Comparison of ENCODE assay signal across 18 cellular contexts in genomic region chr15:80974914-80975313, GRCh38. TPM values are rescaled to one million over a fixed set of nuclear protein-coding genes. Genes with fewer than 3 reads are reported as not detected.
A peak's percentile ranks its signal among the peaks of the same experiment; 100 is the strongest.
DNase-seq lines count a peak whose midpoint lies in the region; ATAC-seq and TF ChIP-seq lines count a peak whose summit lies in the region.
"Had no signal": no experiment of that assay in that cellular context is flagged by ENCODE, and none has a peak within 500 bp of the region (broad histone marks: within the 10 kb centered on the region; RNA-seq: fewer than 3 reads in every experiment).

No MANE protein-coding gene starts in this region.

- peaks cover 16% of the 10 kb centered on the region for H3K4me1 ChIP-seq in CD4-positive, alpha-beta memory T cell (ENCODE audit: insufficient read depth, low read length)
- H3K4me1 ChIP-seq: BE2C had no signal

- no peak for DNase-seq in T-helper 2 cell treated with Interferon-gamma antibody and Interleukin-4, amounts not matched to agents 5 μg/mL and 100 μg/mL, for 36 hours (ENCODE audit: low spot score)
- DNase-seq in T-helper 2 cell, result no peak
- DNase-seq in CD4-positive, alpha-beta memory T cell, result no peak
- DNase-seq in natural killer cell, result no peak
- no peak for DNase-seq in MCF 10A (ENCODE audit: unreplicated experiment)
- no peak for DNase-seq in HFFc6
- DNase-seq in NCI-H1694 treated with DMSO at 0.1 percent for 48 hours (lab: John Stamatoyannopoulos, UW), result no peak
- DNase-seq: BE2C, DMS79, H9, NCI-H1436 treated with DMSO at 0.1 percent for 48 hours, NCI-H2029 treated with DMSO at 0.1 percent for 48 hours, OCI-M1, SHP77, SK-N-SH had no signal

- peaks cover 30% of the 10 kb centered on the region for H3K4me1 Mint-ChIP-seq in T-helper 2 cell treated with Interferon-gamma antibody and Interleukin-4, amounts not matched to agents 5 μg/mL and 100 μg/mL, for 36 hours (ENCODE audit: low read depth)
- peaks cover 26 to 55% (median 38%) of the 10 kb centered on the region in 4 donors for H3K4me1 Mint-ChIP-seq in CD4-positive, alpha-beta memory T cell
- H3K4me1 Mint-ChIP-seq in natural killer cell (peaks cover 37 to 38% of the 10 kb centered on the region in 2 donors), MCF 10A (ENCODE audit: insufficient read depth, unreplicated experiment) (peaks cover 6% of the 10 kb centered on the region), HFFc6 (ENCODE audit: low read depth) (peaks cover 36% of the 10 kb centered on the region)

- H3K36me3 Mint-ChIP-seq in T-helper 2 cell treated with Interferon-gamma antibody and Interleukin-4, amounts not matched to agents 5 μg/mL and 100 μg/mL, for 36 hours (ENCODE audit: low read depth), result peaks cover 45% of the 10 kb centered on the region
- peaks cover 32 to 52% of the 10 kb centered on the region in 2 donors for H3K36me3 Mint-ChIP-seq in CD4-positive, alpha-beta memory T cell
- H3K36me3 Mint-ChIP-seq in natural killer cell, result peaks cover 10% of the 10 kb centered on the region
- peaks cover 32% of the 10 kb centered on the region for H3K36me3 Mint-ChIP-seq in MCF 10A (ENCODE audit: insufficient read depth, unreplicated experiment)
- peaks cover 13% of the 10 kb centered on the region for H3K36me3 Mint-ChIP-seq in HFFc6 (ENCODE audit: low read depth)

- no peaks in the 10 kb centered on the region for H3K9me3 Mint-ChIP-seq in T-helper 2 cell treated with Interferon-gamma antibody and Interleukin-4, amounts not matched to agents 5 μg/mL and 100 μg/mL, for 36 hours
- H3K9me3 Mint-ChIP-seq in CD4-positive, alpha-beta memory T cell, result peaks cover 0 to 2% (median 0%) of the 10 kb centered on the region in 8 donors
- H3K9me3 Mint-ChIP-seq in natural killer cell (no peaks in the 10 kb centered on the region), MCF 10A (ENCODE audit: unreplicated experiment) (no peaks in the 10 kb centered on the region), HFFc6 (no peaks in the 10 kb centered on the region)
- H3K9me3 Mint-ChIP-seq: H9 had no signal

- ATAC-seq in natural killer cell, result peak in 1 of 3 donors; percentile 53

- peaks cover 22% of the 10 kb centered on the region for H3K36me3 ChIP-seq in CD4-positive, alpha-beta memory T cell (ENCODE audit: insufficient read depth, low read length)

- H3K4me3 ChIP-seq in CD4-positive, alpha-beta memory T cell (ENCODE audit: low read length in 2 of 2), result no peak overlapping the region

- no TSS peak for BruUV-seq in MCF 10A (replicated peaks; lab: Mats Ljungman, UMichigan)

- H3K4me3 Mint-ChIP-seq in T-helper 2 cell treated with Interferon-gamma antibody and Interleukin-4, amounts not matched to agents 5 μg/mL and 100 μg/mL, for 36 hours, result no peak overlapping the region
- H3K4me3 Mint-ChIP-seq in CD4-positive, alpha-beta memory T cell, result no peak overlapping the region
- H3K4me3 Mint-ChIP-seq in natural killer cell (no peak overlapping the region), MCF 10A (ENCODE audit: unreplicated experiment) (no peak overlapping the region), HFFc6 (no peak overlapping the region)
- H3K4me3 Mint-ChIP-seq: H9 had no signal

- intact Hi-C loops in CD4-positive, alpha-beta memory T cell (cut with micrococcal nuclease), result loop anchor here (10.0 kb wide), 1 partner anchor 430 kb away; no protein-coding TSS in a partner anchor
- intact Hi-C loops in natural killer cell (cut with micrococcal nuclease), result loop anchor here (10.0 kb wide), 1 partner anchor 290 kb away; no protein-coding TSS in a partner anchor
- intact Hi-C loops in MCF 10A (cut with micrococcal nuclease), result loop anchor here (5.0 kb wide), 1 partner anchor 292 kb away; no protein-coding TSS in a partner anchor

- POLR2A ChIA-PET in CD4-positive, alpha-beta memory T cell (lab: Charles Lee; ENCODE audit: partially characterized antibody), result interaction anchor here (0.6 kb wide), 1 partner anchor 321 kb away, joined by 3 read pairs; no protein-coding TSS in a partner anchor
- POLR2A ChIA-PET in MCF 10A (lab: Yijun Ruan, JAX), result interaction anchor here (0.7 to 1.6 kb wide), 5 partner anchors 14 to 407 kb away, joined by 3 to 5 read pairs (median 3); partner anchors contain the start of genes ABHD17C and MESD

- no peaks in the 10 kb centered on the region for H3K27me3 ChIP-seq in CD4-positive, alpha-beta memory T cell (ENCODE audit: insufficient read depth, low read length)
- H3K27me3 ChIP-seq: BE2C had no signal

- no peak for TF ChIP-seq CTCF in VCaP (conservative IDR thresholded peaks at IDR 0.05)
- TF ChIP-seq CTCF in natural killer cell (IDR thresholded peaks at IDR 0.05), result no peak
- no peak for TF ChIP-seq CTCF in MCF 10A (IDR thresholded peaks at IDR 0.05; ENCODE audit: unreplicated experiment)
- no peak for TF ChIP-seq CTCF in HFFc6 (IDR thresholded peaks at IDR 0.05)

- no peak overlapping the region for H3K27ac ChIP-seq in CD4-positive, alpha-beta memory T cell (ENCODE audit: low read depth, low read length)
- H3K27ac ChIP-seq in VCaP, result peak overlapping the region; percentile 89
- H3K27ac ChIP-seq: HL-60, KMS-11 had no signal

- no peaks in the 10 kb centered on the region for H3K27me3 Mint-ChIP-seq in T-helper 2 cell treated with Interferon-gamma antibody and Interleukin-4, amounts not matched to agents 5 μg/mL and 100 μg/mL, for 36 hours (ENCODE audit: low read depth)
- no peaks in the 10 kb centered on the region for H3K27me3 Mint-ChIP-seq in CD4-positive, alpha-beta memory T cell
- no peaks in the 10 kb centered on the region for H3K27me3 Mint-ChIP-seq in natural killer cell (ENCODE audit: low read depth in 2 of 2)
- no peaks in the 10 kb centered on the region for H3K27me3 Mint-ChIP-seq in MCF 10A (ENCODE audit: insufficient read depth, unreplicated experiment)
- H3K27me3 Mint-ChIP-seq in HFFc6 (ENCODE audit: insufficient read depth), result peaks cover 4% of the 10 kb centered on the region

- H3K27ac Mint-ChIP-seq in T-helper 2 cell treated with Interferon-gamma antibody and Interleukin-4, amounts not matched to agents 5 μg/mL and 100 μg/mL, for 36 hours, result peak overlapping the region; percentile 38
- H3K27ac Mint-ChIP-seq in CD4-positive, alpha-beta memory T cell, result peak overlapping the region in 5 of 7 donors; percentile 18 to 79 (median 71)
- H3K27ac Mint-ChIP-seq in natural killer cell (peak overlapping the region; percentile 0 to 39), MCF 10A (ENCODE audit: low read depth, unreplicated experiment) (no peak overlapping the region), HFFc6 (no peak overlapping the region)

- CTCF ChIA-PET in CD4-positive, alpha-beta memory T cell (lab: Charles Lee; ENCODE audit: partially characterized antibody), result interaction anchor here (0.9 to 1.4 kb wide), 7 partner anchors 11 to 520 kb away, joined by 3 to 7 read pairs (median 6); no protein-coding TSS in a partner anchor
- CTCF ChIA-PET in MCF 10A (lab: Yijun Ruan, JAX), result interaction anchor here (0.5 to 1.6 kb wide), 11 partner anchors 11 to 1778 kb away, joined by 3 to 13 read pairs (median 4); partner anchors contain the start of gene CEMIP

- H3K9me3 ChIP-seq in CD4-positive, alpha-beta memory T cell (ENCODE audit: control insufficient read depth in 1 of 2, low read length in 2 of 2), result no peaks in the 10 kb centered on the region
- H3K9me3 ChIP-seq: BE2C, SK-N-SH had no signal

RNA-seq across cellular contexts. Expression of gene MESD, which starts 14.7 kb away (rescaled TPM):
- 10 to 100 TPM; 43.3 to 44.6 TPM for total RNA-seq in CD4-positive, alpha-beta memory T cell
- 10 to 100 TPM; 32.2 to 35.7 TPM for polyA plus RNA-seq in CD4-positive, alpha-beta memory T cell
- total RNA-seq in natural killer cell, result 10 to 100 TPM; 14.7 to 26.0 (median 24.5) TPM
- 29.7 and 30.2 TPM in 2 replicates for total RNA-seq in MCF 10A (2022)
- 10 to 100 TPM; 31.8 to 42.1 (median 38.3) TPM for total RNA-seq in HFFc6 (2021; fragmentation: NEBNext Ultra II Directional; extraction: Animal tissue kit (Norgen Biotek cat#: 25700))

RNA-seq across cellular contexts. Expression of gene TLNRD1, which starts 25.8 kb away (rescaled TPM):
- 10 to 100 TPM; 29.7 to 29.8 TPM for total RNA-seq in CD4-positive, alpha-beta memory T cell
- polyA plus RNA-seq in CD4-positive, alpha-beta memory T cell, result 1 to 10 TPM; 2.4 to 5.2 TPM
- total RNA-seq in natural killer cell (10 to 100 TPM; 13.4 to 19.6 (median 17.5) TPM), MCF 10A (2022) (17.1 and 18.3 TPM in 2 replicates)
- total RNA-seq in HFFc6 (2021; fragmentation: NEBNext Ultra II Directional; extraction: Animal tissue kit (Norgen Biotek cat#: 25700)), result 10 to 100 TPM in 5 of 6 experiments, 1 to 10 TPM in 1; 8.8 to 14.3 (median 12.7) TPM

Comparison
In these comparisons a context has a peak if more than half of its experiments do, and no peak if none do; other contexts are left out.
1. H3K27ac Mint-ChIP-seq: peak in T-helper 2 cell treated with Interferon-gamma antibody and Interleukin-4, amounts not matched to agents 5 μg/mL and 100 μg/mL, for 36 hours (single experiment), CD4-positive, alpha-beta memory T cell (5 of 7) and natural killer cell (2 of 2); none in MCF 10A (single experiment) and HFFc6 (single experiment).